In the genomic region with DNA sequence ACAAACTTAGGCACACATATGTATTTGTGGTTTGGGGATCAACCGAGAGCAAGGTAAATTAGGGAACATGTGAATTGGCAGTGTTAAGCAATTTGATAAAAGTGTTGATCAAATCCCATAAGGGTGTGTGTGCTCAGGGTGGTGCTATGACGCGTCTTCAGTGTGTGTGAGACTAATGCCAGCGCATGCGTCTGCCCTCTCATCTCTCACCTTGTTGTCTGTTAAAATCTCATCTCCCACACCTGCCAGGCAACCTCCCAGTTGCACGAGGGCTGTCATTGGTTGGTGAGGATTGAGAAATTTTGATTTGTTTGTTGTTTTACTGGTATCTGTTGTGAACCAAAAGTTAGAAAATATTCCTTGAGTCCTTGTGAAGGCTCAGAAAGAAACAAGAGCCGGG, we compare ENCODE assay signal across 2 cellular contexts.
TF ChIP-seq lines count a peak whose summit lies in the region.

No MANE protein-coding gene starts in this region.

TF ChIP-seq in GM23338, 12 proteins besides CTCF, POLR2A, EP300 and RAD21 (continues in another document):
- TF ChIP-seq, protein P1, sequence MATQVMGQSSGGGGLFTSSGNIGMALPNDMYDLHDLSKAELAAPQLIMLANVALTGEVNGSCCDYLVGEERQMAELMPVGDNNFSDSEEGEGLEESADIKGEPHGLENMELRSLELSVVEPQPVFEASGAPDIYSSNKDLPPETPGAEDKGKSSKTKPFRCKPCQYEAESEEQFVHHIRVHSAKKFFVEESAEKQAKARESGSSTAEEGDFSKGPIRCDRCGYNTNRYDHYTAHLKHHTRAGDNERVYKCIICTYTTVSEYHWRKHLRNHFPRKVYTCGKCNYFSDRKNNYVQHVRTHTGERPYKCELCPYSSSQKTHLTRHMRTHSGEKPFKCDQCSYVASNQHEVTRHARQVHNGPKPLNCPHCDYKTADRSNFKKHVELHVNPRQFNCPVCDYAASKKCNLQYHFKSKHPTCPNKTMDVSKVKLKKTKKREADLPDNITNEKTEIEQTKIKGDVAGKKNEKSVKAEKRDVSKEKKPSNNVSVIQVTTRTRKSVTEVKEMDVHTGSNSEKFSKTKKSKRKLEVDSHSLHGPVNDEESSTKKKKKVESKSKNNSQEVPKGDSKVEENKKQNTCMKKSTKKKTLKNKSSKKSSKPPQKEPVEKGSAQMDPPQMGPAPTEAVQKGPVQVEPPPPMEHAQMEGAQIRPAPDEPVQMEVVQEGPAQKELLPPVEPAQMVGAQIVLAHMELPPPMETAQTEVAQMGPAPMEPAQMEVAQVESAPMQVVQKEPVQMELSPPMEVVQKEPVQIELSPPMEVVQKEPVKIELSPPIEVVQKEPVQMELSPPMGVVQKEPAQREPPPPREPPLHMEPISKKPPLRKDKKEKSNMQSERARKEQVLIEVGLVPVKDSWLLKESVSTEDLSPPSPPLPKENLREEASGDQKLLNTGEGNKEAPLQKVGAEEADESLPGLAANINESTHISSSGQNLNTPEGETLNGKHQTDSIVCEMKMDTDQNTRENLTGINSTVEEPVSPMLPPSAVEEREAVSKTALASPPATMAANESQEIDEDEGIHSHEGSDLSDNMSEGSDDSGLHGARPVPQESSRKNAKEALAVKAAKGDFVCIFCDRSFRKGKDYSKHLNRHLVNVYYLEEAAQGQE (IDR thresholded peaks at IDR 0.05; ENCODE audit: unreplicated experiment), result no peak
- TF ChIP-seq POLR2AphosphoS5 (IDR thresholded peaks at IDR 0.05; ENCODE audit: low read depth) (no peak), ZNF114 (CRISPR knock-in tag; IDR thresholded peaks at IDR 0.05) (no peak), EZH2phosphoT487 (IDR thresholded peaks at IDR 0.05; ENCODE audit: unreplicated experiment) (no peak), ZNF331 (CRISPR knock-in tag; IDR thresholded peaks at IDR 0.05; ENCODE audit: low read depth) (no peak), NANOG (IDR thresholded peaks at IDR 0.05; ENCODE audit: borderline replicate concordance) (no peak), CREB1 (CRISPR knock-in tag; IDR thresholded peaks at IDR 0.05; ENCODE audit: low read depth) (no peak), JUNB (IDR thresholded peaks at IDR 0.05; ENCODE audit: unreplicated experiment) (no peak)
- TF ChIP-seq, protein P2, sequence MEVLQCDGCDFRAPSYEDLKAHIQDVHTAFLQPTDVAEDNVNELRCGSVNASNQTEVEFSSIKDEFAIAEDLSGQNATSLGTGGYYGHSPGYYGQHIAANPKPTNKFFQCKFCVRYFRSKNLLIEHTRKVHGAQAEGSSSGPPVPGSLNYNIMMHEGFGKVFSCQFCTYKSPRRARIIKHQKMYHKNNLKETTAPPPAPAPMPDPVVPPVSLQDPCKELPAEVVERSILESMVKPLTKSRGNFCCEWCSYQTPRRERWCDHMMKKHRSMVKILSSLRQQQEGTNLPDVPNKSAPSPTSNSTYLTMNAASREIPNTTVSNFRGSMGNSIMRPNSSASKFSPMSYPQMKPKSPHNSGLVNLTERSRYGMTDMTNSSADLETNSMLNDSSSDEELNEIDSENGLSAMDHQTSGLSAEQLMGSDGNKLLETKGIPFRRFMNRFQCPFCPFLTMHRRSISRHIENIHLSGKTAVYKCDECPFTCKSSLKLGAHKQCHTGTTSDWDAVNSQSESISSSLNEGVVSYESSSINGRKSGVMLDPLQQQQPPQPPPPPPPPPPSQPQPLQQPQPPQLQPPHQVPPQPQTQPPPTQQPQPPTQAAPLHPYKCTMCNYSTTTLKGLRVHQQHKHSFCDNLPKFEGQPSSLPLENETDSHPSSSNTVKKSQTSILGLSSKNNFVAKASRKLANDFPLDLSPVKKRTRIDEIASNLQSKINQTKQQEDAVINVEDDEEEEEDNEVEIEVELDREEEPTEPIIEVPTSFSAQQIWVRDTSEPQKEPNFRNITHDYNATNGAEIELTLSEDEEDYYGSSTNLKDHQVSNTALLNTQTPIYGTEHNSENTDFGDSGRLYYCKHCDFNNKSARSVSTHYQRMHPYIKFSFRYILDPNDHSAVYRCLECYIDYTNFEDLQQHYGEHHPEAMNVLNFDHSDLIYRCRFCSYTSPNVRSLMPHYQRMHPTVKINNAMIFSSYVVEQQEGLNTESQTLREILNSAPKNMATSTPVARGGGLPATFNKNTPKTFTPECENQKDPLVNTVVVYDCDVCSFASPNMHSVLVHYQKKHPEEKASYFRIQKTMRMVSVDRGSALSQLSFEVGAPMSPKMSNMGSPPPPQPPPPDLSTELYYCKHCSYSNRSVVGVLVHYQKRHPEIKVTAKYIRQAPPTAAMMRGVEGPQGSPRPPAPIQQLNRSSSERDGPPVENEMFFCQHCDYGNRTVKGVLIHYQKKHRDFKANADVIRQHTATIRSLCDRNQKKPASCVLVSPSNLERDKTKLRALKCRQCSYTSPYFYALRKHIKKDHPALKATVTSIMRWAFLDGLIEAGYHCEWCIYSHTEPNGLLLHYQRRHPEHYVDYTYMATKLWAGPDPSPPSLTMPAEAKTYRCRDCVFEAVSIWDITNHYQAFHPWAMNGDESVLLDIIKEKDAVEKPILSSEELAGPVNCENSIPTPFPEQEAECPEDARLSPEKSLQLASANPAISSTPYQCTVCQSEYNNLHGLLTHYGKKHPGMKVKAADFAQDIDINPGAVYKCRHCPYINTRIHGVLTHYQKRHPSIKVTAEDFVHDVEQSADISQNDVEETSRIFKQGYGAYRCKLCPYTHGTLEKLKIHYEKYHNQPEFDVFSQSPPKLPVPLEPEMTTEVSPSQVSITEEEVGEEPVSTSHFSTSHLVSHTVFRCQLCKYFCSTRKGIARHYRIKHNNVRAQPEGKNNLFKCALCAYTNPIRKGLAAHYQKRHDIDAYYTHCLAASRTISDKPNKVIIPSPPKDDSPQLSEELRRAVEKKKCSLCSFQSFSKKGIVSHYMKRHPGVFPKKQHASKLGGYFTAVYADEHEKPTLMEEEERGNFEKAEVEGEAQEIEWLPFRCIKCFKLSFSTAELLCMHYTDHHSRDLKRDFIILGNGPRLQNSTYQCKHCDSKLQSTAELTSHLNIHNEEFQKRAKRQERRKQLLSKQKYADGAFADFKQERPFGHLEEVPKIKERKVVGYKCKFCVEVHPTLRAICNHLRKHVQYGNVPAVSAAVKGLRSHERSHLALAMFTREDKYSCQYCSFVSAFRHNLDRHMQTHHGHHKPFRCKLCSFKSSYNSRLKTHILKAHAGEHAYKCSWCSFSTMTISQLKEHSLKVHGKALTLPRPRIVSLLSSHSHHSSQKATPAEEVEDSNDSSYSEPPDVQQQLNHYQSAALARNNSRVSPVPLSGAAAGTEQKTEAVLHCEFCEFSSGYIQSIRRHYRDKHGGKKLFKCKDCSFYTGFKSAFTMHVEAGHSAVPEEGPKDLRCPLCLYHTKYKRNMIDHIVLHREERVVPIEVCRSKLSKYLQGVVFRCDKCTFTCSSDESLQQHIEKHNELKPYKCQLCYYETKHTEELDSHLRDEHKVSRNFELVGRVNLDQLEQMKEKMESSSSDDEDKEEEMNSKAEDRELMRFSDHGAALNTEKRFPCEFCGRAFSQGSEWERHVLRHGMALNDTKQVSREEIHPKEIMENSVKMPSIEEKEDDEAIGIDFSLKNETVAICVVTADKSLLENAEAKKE (CRISPR knock-in tag; IDR thresholded peaks at IDR 0.05), result no peak
- TF ChIP-seq, protein P3, sequence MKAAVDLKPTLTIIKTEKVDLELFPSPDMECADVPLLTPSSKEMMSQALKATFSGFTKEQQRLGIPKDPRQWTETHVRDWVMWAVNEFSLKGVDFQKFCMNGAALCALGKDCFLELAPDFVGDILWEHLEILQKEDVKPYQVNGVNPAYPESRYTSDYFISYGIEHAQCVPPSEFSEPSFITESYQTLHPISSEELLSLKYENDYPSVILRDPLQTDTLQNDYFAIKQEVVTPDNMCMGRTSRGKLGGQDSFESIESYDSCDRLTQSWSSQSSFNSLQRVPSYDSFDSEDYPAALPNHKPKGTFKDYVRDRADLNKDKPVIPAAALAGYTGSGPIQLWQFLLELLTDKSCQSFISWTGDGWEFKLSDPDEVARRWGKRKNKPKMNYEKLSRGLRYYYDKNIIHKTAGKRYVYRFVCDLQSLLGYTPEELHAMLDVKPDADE (IDR thresholded peaks at IDR 0.05), result no peak

TF ChIP-seq in H1, 55 proteins besides CTCF, POLR2A, EP300 and RAD21:
- TF ChIP-seq SP4 (IDR thresholded peaks at IDR 0.05; ENCODE audit: low read length), result no peak
- TF ChIP-seq BCL11A (IDR thresholded peaks at IDR 0.05; ENCODE audit: low read depth in 2 of 2, low read length in 2 of 2), result no peak
- no peak for TF ChIP-seq KDM1A (IDR thresholded peaks at IDR 0.05; ENCODE audit: borderline replicate concordance, low read length)
- no peak for TF ChIP-seq POLR2AphosphoS5 (IDR thresholded peaks at IDR 0.05; ENCODE audit: low read depth, low read length)
- no peak for TF ChIP-seq SAP30 (IDR thresholded peaks at IDR 0.05; ENCODE audit: insufficient read depth, insufficient replicate concordance, low read length)
- TF ChIP-seq TAF7 (optimal IDR thresholded peaks at IDR 0.05; ENCODE audit: borderline replicate concordance, low read depth, low read length), result no peak
- TF ChIP-seq GABPA (IDR thresholded peaks at IDR 0.05; ENCODE audit: borderline replicate concordance, insufficient read depth, low read length), result no peak
- no peak for TF ChIP-seq CBX5 (IDR thresholded peaks at IDR 0.05; ENCODE audit: low read depth, low read length)
- TF ChIP-seq SIRT6 (IDR thresholded peaks at IDR 0.05; ENCODE audit: low read length), result no peak
- TF ChIP-seq NANOG (IDR thresholded peaks at IDR 0.05; ENCODE audit: insufficient read depth, low read depth, low read length, poor library complexity, severe bottlenecking), result no peak
- no peak for TF ChIP-seq GTF2F1 (IDR thresholded peaks at IDR 0.05; ENCODE audit: borderline replicate concordance, low read depth, low read length)
- TF ChIP-seq SUZ12 (IDR thresholded peaks at IDR 0.05; ENCODE audit: low read length), result no peak
TF ChIP-seq in H1: peak in this region for 0.
